Comparison of ENCODE assay signal across 1 cellular context in the genomic region with DNA sequence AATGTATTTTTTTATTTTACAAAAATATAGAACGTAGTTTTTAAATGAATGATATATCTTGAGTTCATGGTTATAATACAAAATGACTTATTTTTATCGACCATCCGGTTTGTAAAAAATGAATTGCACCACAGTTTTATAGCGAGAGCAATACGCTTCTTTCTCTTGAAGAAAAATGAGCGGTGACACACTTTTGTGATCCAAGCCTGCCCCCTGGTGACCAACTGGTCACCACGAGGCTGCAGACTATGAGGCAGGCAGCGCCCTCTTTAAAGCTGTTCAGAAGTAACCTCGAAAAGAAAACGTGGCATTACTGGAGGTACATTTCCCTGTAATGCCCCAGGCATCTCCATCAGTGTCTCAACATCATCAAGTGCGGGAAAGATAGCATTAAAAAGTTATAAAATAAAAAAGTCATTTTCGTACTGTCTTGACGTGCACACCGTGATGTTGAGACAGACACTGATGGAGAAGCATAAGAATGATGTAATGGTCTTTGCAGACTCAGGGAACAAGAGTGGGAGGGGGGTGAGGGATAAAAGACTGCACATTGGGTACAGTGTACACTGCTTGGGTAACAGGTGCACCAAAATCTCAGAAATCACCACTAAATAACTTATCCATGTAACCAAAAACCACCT.
TF ChIP-seq lines count a peak whose summit lies in the region.

No MANE protein-coding gene starts in this region.

TF ChIP-seq in HEK293, 187 proteins besides CTCF, POLR2A, EP300 and RAD21 (continued from another document and continues in another):
- TF ChIP-seq, protein P1, sequence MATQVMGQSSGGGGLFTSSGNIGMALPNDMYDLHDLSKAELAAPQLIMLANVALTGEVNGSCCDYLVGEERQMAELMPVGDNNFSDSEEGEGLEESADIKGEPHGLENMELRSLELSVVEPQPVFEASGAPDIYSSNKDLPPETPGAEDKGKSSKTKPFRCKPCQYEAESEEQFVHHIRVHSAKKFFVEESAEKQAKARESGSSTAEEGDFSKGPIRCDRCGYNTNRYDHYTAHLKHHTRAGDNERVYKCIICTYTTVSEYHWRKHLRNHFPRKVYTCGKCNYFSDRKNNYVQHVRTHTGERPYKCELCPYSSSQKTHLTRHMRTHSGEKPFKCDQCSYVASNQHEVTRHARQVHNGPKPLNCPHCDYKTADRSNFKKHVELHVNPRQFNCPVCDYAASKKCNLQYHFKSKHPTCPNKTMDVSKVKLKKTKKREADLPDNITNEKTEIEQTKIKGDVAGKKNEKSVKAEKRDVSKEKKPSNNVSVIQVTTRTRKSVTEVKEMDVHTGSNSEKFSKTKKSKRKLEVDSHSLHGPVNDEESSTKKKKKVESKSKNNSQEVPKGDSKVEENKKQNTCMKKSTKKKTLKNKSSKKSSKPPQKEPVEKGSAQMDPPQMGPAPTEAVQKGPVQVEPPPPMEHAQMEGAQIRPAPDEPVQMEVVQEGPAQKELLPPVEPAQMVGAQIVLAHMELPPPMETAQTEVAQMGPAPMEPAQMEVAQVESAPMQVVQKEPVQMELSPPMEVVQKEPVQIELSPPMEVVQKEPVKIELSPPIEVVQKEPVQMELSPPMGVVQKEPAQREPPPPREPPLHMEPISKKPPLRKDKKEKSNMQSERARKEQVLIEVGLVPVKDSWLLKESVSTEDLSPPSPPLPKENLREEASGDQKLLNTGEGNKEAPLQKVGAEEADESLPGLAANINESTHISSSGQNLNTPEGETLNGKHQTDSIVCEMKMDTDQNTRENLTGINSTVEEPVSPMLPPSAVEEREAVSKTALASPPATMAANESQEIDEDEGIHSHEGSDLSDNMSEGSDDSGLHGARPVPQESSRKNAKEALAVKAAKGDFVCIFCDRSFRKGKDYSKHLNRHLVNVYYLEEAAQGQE (tag by site-specific recombination; IDR thresholded peaks at IDR 0.05), result no peak
- TF ChIP-seq SP3 (tag by site-specific recombination; IDR thresholded peaks at IDR 0.05), result no peak
- TF ChIP-seq GLI2 (tag by site-specific recombination; IDR thresholded peaks at IDR 0.05; ENCODE audit: borderline replicate concordance, low read depth), result no peak
- TF ChIP-seq, protein P2, sequence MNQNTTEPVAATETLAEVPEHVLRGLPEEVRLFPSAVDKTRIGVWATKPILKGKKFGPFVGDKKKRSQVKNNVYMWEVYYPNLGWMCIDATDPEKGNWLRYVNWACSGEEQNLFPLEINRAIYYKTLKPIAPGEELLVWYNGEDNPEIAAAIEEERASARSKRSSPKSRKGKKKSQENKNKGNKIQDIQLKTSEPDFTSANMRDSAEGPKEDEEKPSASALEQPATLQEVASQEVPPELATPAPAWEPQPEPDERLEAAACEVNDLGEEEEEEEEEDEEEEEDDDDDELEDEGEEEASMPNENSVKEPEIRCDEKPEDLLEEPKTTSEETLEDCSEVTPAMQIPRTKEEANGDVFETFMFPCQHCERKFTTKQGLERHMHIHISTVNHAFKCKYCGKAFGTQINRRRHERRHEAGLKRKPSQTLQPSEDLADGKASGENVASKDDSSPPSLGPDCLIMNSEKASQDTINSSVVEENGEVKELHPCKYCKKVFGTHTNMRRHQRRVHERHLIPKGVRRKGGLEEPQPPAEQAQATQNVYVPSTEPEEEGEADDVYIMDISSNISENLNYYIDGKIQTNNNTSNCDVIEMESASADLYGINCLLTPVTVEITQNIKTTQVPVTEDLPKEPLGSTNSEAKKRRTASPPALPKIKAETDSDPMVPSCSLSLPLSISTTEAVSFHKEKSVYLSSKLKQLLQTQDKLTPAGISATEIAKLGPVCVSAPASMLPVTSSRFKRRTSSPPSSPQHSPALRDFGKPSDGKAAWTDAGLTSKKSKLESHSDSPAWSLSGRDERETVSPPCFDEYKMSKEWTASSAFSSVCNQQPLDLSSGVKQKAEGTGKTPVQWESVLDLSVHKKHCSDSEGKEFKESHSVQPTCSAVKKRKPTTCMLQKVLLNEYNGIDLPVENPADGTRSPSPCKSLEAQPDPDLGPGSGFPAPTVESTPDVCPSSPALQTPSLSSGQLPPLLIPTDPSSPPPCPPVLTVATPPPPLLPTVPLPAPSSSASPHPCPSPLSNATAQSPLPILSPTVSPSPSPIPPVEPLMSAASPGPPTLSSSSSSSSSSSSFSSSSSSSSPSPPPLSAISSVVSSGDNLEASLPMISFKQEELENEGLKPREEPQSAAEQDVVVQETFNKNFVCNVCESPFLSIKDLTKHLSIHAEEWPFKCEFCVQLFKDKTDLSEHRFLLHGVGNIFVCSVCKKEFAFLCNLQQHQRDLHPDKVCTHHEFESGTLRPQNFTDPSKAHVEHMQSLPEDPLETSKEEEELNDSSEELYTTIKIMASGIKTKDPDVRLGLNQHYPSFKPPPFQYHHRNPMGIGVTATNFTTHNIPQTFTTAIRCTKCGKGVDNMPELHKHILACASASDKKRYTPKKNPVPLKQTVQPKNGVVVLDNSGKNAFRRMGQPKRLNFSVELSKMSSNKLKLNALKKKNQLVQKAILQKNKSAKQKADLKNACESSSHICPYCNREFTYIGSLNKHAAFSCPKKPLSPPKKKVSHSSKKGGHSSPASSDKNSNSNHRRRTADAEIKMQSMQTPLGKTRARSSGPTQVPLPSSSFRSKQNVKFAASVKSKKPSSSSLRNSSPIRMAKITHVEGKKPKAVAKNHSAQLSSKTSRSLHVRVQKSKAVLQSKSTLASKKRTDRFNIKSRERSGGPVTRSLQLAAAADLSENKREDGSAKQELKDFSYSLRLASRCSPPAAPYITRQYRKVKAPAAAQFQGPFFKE (tag by site-specific recombination; IDR thresholded peaks at IDR 0.05; ENCODE audit: borderline replicate concordance), result no peak
- TF ChIP-seq ZNF211 (tag by site-specific recombination; IDR thresholded peaks at IDR 0.05; ENCODE audit: low read depth), result no peak
- TF ChIP-seq ZNF785 (tag by site-specific recombination; IDR thresholded peaks at IDR 0.05), result no peak
- no peak; the same call in 1 of the 2 replicates for TF ChIP-seq ZNF660 (tag by site-specific recombination; IDR thresholded peaks at IDR 0.05)
- TF ChIP-seq ZNF529 (tag by site-specific recombination; IDR thresholded peaks at IDR 0.05; ENCODE audit: insufficient replicate concordance), result no peak
- no peak for TF ChIP-seq ZBTB20 (tag by site-specific recombination; IDR thresholded peaks at IDR 0.05)
- TF ChIP-seq OSR2 (tag by site-specific recombination; IDR thresholded peaks at IDR 0.05), result no peak
- peak; percentile 25; the same call in 1 of the 2 replicates for TF ChIP-seq PRDM1 (tag by site-specific recombination; IDR thresholded peaks at IDR 0.05)
- TF ChIP-seq, protein P3, sequence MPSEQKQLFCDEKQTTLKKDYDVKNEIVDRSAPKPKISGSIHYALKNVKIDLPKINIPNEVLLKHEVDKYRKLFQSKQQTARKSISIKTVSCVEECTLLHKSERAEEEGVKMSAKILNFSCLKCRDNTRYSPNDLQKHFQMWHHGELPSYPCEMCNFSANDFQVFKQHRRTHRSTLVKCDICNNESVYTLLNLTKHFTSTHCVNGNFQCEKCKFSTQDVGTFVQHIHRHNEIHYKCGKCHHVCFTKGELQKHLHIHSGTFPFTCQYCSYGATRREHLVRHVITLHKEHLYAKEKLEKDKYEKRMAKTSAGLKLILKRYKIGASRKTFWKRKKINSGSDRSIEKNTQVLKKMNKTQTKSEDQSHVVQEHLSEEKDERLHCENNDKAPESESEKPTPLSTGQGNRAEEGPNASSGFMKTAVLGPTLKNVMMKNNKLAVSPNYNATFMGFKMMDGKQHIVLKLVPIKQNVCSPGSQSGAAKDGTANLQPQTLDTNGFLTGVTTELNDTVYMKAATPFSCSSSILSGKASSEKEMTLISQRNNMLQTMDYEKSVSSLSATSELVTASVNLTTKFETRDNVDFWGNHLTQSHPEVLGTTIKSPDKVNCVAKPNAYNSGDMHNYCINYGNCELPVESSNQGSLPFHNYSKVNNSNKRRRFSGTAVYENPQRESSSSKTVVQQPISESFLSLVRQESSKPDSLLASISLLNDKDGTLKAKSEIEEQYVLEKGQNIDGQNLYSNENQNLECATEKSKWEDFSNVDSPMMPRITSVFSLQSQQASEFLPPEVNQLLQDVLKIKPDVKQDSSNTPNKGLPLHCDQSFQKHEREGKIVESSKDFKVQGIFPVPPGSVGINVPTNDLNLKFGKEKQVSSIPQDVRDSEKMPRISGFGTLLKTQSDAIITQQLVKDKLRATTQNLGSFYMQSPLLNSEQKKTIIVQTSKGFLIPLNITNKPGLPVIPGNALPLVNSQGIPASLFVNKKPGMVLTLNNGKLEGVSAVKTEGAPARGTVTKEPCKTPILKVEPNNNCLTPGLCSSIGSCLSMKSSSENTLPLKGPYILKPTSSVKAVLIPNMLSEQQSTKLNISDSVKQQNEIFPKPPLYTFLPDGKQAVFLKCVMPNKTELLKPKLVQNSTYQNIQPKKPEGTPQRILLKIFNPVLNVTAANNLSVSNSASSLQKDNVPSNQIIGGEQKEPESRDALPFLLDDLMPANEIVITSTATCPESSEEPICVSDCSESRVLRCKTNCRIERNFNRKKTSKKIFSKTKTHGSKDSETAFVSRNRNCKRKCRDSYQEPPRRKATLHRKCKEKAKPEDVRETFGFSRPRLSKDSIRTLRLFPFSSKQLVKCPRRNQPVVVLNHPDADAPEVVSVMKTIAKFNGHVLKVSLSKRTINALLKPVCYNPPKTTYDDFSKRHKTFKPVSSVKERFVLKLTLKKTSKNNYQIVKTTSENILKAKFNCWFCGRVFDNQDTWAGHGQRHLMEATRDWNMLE (tag by site-specific recombination; conservative IDR thresholded peaks at IDR 0.05; ENCODE audit: low read depth), result no peak
- TF ChIP-seq ZNF433 (tag by site-specific recombination; IDR thresholded peaks at IDR 0.05; ENCODE audit: low read depth), result no peak
- TF ChIP-seq, protein P4, sequence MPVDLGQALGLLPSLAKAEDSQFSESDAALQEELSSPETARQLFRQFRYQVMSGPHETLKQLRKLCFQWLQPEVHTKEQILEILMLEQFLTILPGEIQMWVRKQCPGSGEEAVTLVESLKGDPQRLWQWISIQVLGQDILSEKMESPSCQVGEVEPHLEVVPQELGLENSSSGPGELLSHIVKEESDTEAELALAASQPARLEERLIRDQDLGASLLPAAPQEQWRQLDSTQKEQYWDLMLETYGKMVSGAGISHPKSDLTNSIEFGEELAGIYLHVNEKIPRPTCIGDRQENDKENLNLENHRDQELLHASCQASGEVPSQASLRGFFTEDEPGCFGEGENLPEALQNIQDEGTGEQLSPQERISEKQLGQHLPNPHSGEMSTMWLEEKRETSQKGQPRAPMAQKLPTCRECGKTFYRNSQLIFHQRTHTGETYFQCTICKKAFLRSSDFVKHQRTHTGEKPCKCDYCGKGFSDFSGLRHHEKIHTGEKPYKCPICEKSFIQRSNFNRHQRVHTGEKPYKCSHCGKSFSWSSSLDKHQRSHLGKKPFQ (tag by site-specific recombination; IDR thresholded peaks at IDR 0.05), result no peak
- TF ChIP-seq, protein P5, sequence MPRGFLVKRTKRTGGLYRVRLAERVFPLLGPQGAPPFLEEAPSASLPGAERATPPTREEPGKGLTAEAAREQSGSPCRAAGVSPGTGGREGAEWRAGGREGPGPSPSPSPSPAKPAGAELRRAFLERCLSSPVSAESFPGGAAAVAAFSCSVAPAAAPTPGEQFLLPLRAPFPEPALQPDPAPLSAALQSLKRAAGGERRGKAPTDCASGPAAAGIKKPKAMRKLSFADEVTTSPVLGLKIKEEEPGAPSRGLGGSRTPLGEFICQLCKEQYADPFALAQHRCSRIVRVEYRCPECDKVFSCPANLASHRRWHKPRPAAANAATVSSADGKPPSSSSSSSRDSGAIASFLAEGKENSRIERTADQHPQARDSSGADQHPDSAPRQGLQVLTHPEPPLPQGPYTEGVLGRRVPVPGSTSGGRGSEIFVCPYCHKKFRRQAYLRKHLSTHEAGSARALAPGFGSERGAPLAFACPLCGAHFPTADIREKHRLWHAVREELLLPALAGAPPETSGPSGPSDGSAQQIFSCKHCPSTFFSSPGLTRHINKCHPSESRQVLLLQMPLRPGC (tag by site-specific recombination; IDR thresholded peaks at IDR 0.05), result no peak
- no peak for TF ChIP-seq ZNF302 (tag by site-specific recombination; IDR thresholded peaks at IDR 0.05; ENCODE audit: low read depth)
- TF ChIP-seq ZSCAN30 (tag by site-specific recombination; IDR thresholded peaks at IDR 0.05), result no peak
- no peak for TF ChIP-seq ZNF221 (tag by site-specific recombination; IDR thresholded peaks at IDR 0.05; ENCODE audit: borderline replicate concordance)
- no peak for TF ChIP-seq ZNF140 (tag by site-specific recombination; IDR thresholded peaks at IDR 0.05)
- TF ChIP-seq, protein P6, sequence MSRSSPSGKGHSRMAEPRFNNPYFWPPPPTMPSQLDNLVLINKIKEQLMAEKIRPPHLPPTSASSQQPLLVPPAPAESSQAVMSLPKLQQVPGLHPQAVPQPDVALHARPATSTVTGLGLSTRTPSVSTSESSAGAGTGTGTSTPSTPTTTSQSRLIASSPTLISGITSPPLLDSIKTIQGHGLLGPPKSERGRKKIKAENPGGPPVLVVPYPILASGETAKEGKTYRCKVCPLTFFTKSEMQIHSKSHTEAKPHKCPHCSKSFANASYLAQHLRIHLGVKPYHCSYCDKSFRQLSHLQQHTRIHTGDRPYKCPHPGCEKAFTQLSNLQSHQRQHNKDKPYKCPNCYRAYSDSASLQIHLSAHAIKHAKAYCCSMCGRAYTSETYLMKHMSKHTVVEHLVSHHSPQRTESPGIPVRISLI (tag by site-specific recombination; IDR thresholded peaks at IDR 0.05), result 0 out of 2 replicates have a peak, but pooled peaks have one; percentile 33
- TF ChIP-seq, protein P7, sequence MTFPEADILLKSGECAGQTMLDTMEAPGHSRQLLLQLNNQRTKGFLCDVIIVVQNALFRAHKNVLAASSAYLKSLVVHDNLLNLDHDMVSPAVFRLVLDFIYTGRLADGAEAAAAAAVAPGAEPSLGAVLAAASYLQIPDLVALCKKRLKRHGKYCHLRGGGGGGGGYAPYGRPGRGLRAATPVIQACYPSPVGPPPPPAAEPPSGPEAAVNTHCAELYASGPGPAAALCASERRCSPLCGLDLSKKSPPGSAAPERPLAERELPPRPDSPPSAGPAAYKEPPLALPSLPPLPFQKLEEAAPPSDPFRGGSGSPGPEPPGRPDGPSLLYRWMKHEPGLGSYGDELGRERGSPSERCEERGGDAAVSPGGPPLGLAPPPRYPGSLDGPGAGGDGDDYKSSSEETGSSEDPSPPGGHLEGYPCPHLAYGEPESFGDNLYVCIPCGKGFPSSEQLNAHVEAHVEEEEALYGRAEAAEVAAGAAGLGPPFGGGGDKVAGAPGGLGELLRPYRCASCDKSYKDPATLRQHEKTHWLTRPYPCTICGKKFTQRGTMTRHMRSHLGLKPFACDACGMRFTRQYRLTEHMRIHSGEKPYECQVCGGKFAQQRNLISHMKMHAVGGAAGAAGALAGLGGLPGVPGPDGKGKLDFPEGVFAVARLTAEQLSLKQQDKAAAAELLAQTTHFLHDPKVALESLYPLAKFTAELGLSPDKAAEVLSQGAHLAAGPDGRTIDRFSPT (tag by site-specific recombination; IDR thresholded peaks at IDR 0.05), result no peak
- TF ChIP-seq ZNF16 (tag by site-specific recombination; IDR thresholded peaks at IDR 0.05; ENCODE audit: low read depth), result no peak
- TF ChIP-seq TRIM28 (IDR thresholded peaks at IDR 0.05; ENCODE audit: borderline replicate concordance, low read length), result 0 out of 2 replicates have a peak, but pooled peaks have one; percentile 25
- TF ChIP-seq ZNF654 (tag by site-specific recombination; IDR thresholded peaks at IDR 0.05; ENCODE audit: low read depth), result peak; percentile 87
